ENCODE assay signal across 22 cellular contexts in genomic region chr2:35035883-35036282, GRCh38.
DNase-seq lines count a peak whose midpoint lies in the region; ATAC-seq and TF ChIP-seq lines count a peak whose summit lies in the region.
"Had no signal": no experiment of that assay in that cellular context is flagged by ENCODE, and none has a peak within 500 bp of the region (broad histone marks: within the 10 kb centered on the region; RNA-seq: fewer than 3 reads in every experiment).

No MANE protein-coding gene starts in this region.

- TF ChIP-seq CTCF in Caco-2 (IDR thresholded peaks at IDR 0.05; ENCODE audit: insufficient read depth in 1 of 2, low read depth in 1 of 2, low read length in 1 of 2, severe bottlenecking in 1 of 2, unreplicated experiment in 1 of 2), result peak; percentile 22 to 26
- peak; percentile 54 for TF ChIP-seq CTCF in RWPE2 (IDR thresholded peaks at IDR 0.05; ENCODE audit: poor library complexity, severe bottlenecking)

- no peaks in the 10 kb centered on the region for H3K4me1 Mint-ChIP-seq in Caco-2 (ENCODE audit: low read depth, unreplicated experiment)
- H3K4me1 Mint-ChIP-seq: B cell; naive thymus-derived CD8-positive, alpha-beta T cell; stimulated activated effector memory CD8-positive, alpha-beta T cell treated with anti-CD3 and anti-CD28 coated beads, Interleukin-12 subunit alpha, Interleukin-12 subunit beta, amount 100 ng/mL, for 72 hours had no signal

- CTCF ChIA-PET in Caco-2 (lab: Charles Lee), result no interaction called here

- H3K27me3 Mint-ChIP-seq in Caco-2 (ENCODE audit: insufficient read depth, unreplicated experiment), result peaks cover 5% of the 10 kb centered on the region
- H3K27me3 Mint-ChIP-seq: B cell; naive thymus-derived CD8-positive, alpha-beta T cell had no signal

- H3K27me3 ChIP-seq in Caco-2 (replicated peaks; ENCODE audit: control insufficient read depth, insufficient read depth, low read length) (no peaks in the 10 kb centered on the region), RWPE2 (ENCODE audit: insufficient read depth, poor library complexity, severe bottlenecking) (no peaks in the 10 kb centered on the region)
- H3K27me3 ChIP-seq: adrenal gland had no signal

- H3K4me3 ChIP-seq in Caco-2 (ENCODE audit: low read depth, low read length) (no peak overlapping the region), RWPE2 (ENCODE audit: severe bottlenecking) (no peak overlapping the region)
- H3K4me3 ChIP-seq: adrenal gland, left ventricle myocardium inferior had no signal

- H3K27ac Mint-ChIP-seq in Caco-2 (ENCODE audit: unreplicated experiment), result no peak overlapping the region
- H3K27ac Mint-ChIP-seq: B cell; naive thymus-derived CD8-positive, alpha-beta T cell; stimulated activated effector memory CD8-positive, alpha-beta T cell treated with anti-CD3 and anti-CD28 coated beads, Interleukin-12 subunit alpha, Interleukin-12 subunit beta, amount 100 ng/mL, for 72 hours had no signal

- no peak overlapping the region for H3K4me3 Mint-ChIP-seq in Caco-2 (ENCODE audit: unreplicated experiment)
- H3K4me3 Mint-ChIP-seq: activated T-cell treated with anti-CD3 and anti-CD28 coated beads, Interleukin-2, amount 50 U/mL, for 4 hours; B cell; naive thymus-derived CD8-positive, alpha-beta T cell; stimulated activated effector memory CD8-positive, alpha-beta T cell treated with anti-CD3 and anti-CD28 coated beads, Interleukin-12 subunit alpha, Interleukin-12 subunit beta, amount 100 ng/mL, for 72 hours had no signal

- no peaks in the 10 kb centered on the region for H3K36me3 Mint-ChIP-seq in Caco-2 (ENCODE audit: insufficient read depth, unreplicated experiment)
- H3K36me3 Mint-ChIP-seq: naive thymus-derived CD8-positive, alpha-beta T cell; stimulated activated effector memory CD8-positive, alpha-beta T cell treated with anti-CD3 and anti-CD28 coated beads, Interleukin-12 subunit alpha, Interleukin-12 subunit beta, amount 100 ng/mL, for 72 hours had no signal

- H3K9me3 Mint-ChIP-seq in Caco-2 (ENCODE audit: unreplicated experiment), result no peaks in the 10 kb centered on the region

- H3K27ac ChIP-seq in RWPE2 (ENCODE audit: poor library complexity, severe bottlenecking), result no peak overlapping the region
- H3K27ac ChIP-seq: adrenal gland, HL-60, left ventricle myocardium inferior had no signal

- H3K9me3 ChIP-seq in Caco-2, result no peaks in the 10 kb centered on the region
- no peaks in the 10 kb centered on the region for H3K9me3 ChIP-seq in RWPE2 (ENCODE audit: severe bottlenecking)
- H3K9me3 ChIP-seq: adrenal gland had no signal

- DNase-seq in Caco-2, result peak in 1 of 2 experiments; percentile 13
- DNase-seq in HT1080 (ENCODE audit: low read depth), result peak; percentile 20
- no peak for DNase-seq in RWPE2 (ENCODE audit: low spot score)
- DNase-seq in iPS DF 4.7 (ENCODE audit: extremely low read depth, low spot score), result peak; percentile 2
- DNase-seq in SKM-1 (lab: John Stamatoyannopoulos, UW; ENCODE audit: unreplicated experiment), result no peak
- DNase-seq in T1000 (lab: John Stamatoyannopoulos, UW), result no peak
- DNase-seq in superior temporal gyrus (ENCODE audit: extremely low spot score), result no peak
- DNase-seq: activated CD4-positive, alpha-beta T cell treated with anti-CD3 and anti-CD28 coated beads for 4 hours; activated T-cell treated with anti-CD3 and anti-CD28 coated beads, Interleukin-2, amount 50 U/mL, for 4 hours; adrenal gland; effector CD8-positive, alpha-beta T cell; EL; HCEC 1CT; left ventricle myocardium inferior; naive thymus-derived CD8-positive, alpha-beta T cell; NCI-H1105; NCI-H774; right cardiac atrium had no signal

- H3K4me1 ChIP-seq in Caco-2 (no peaks in the 10 kb centered on the region), RWPE2 (ENCODE audit: insufficient read depth, poor library complexity, severe bottlenecking) (no peaks in the 10 kb centered on the region)
- H3K4me1 ChIP-seq: adrenal gland, left ventricle myocardium inferior had no signal

- intact Hi-C loops in Caco-2 (cut with micrococcal nuclease; ENCODE audit: unreplicated experiment), result loop anchor here (1.0 kb wide), 2 partner anchors 78 to 374 kb away; no protein-coding TSS in a partner anchor

- H3K36me3 ChIP-seq in Caco-2 (ENCODE audit: control insufficient read depth, insufficient read depth, low read length) (no peaks in the 10 kb centered on the region), RWPE2 (ENCODE audit: low read depth) (no peaks in the 10 kb centered on the region)
- H3K36me3 ChIP-seq: adrenal gland, left ventricle myocardium inferior had no signal

- POLR2A ChIA-PET in Caco-2 (lab: Charles Lee), result no interaction called here

- peak; percentile 80 for ATAC-seq in RWPE2 (ENCODE audit: low read depth)
- no peak for ATAC-seq in HG02970 (IDR thresholded peaks at IDR 0.05; ENCODE audit: low FRiP score, unreplicated experiment)
- ATAC-seq: activated T-cell treated with anti-CD3 and anti-CD28 coated beads, Interleukin-2, amount 50 U/mL, for 4 hours; naive thymus-derived CD8-positive, alpha-beta T cell; right cardiac atrium; stimulated activated effector memory CD8-positive, alpha-beta T cell treated with anti-CD3 and anti-CD28 coated beads, Interleukin-12 subunit alpha, Interleukin-12 subunit beta, amount 100 ng/mL, for 72 hours had no signal

- BruUV-seq in Caco-2 (replicated peaks; lab: Mats Ljungman, UMichigan), result no TSS peak

Comparison
In these comparisons a context has a peak if more than half of its experiments do, and no peak if none do; other contexts are left out.
1. DNase-seq: peak in HT1080 (single experiment) and iPS DF 4.7 (single experiment); none in RWPE2 (single experiment), SKM-1 (single experiment), T1000 (single experiment) and superior temporal gyrus (single experiment).